ENCODE assay signal across 20 cellular contexts in the genomic region with DNA sequence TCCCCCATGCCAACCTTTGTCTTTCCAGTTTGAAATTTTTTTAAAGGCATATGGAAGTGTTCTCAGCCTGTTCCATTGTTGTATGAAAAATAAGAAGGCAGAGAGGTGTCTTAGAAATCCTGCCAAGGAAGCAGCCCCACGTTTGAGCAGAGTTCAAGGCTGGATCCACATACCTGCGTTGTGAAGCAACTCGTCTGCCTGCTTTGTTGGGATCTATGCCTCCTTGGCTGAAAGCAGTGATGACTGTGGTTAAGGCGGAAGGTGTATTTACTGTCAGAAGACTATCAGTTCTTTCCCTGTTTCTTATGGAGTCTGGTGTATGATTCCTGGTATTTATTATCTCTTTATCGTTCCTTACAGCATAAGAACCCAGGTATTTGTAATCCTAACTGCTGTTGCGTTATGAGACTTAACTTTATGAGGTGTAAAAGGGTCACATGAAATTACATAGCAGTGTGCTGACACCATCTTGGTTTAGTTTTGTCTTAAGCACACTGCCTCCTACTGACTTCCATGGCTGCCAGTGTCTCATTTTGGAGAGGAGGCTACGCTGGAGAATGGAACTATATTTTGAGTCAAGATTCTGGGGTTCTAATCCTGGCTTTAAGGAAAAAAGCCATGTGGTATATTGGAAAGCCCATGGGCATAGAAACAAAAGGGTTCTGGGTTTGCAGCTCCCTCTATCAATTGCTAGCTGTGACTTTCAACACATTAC. TPM values are rescaled to one million over a fixed set of nuclear protein-coding genes. Genes with fewer than 3 reads are reported as not detected.
"Had no signal": no experiment of that assay in that cellular context is flagged by ENCODE, and none has a peak within 500 bp of the region (broad histone marks: within the 10 kb centered on the region; RNA-seq: fewer than 3 reads in every experiment).

No MANE protein-coding gene starts in this region.

- DNase-seq: activated CD4-positive, alpha-beta memory T cell treated with anti-CD3 and anti-CD28 coated beads, Interleukin-2, amount 10 ng/mL, durations not matched to agents 7 days and 5 days; activated CD4-positive, alpha-beta T cell treated with anti-CD3 and anti-CD28 coated beads, Interleukin-2, amount 10 ng/mL, durations not matched to agents 24 days and 14 days; activated gamma-delta T cell treated with Interleukin-2 at 50 U/mL for 16 hours; anterior cingulate cortex; body of pancreas; central memory CD4-positive, alpha-beta T cell; dermis blood vessel endothelial cell; effector memory CD8-positive, alpha-beta T cell; gastrocnemius medialis; head of caudate nucleus; naive thymus-derived CD4-positive, alpha-beta T cell; psoas muscle; stimulated activated CD4-positive, alpha-beta T cell treated with anti-CD3 and anti-CD28 coated beads, Interleukin-4, amount 100 ng/mL, for 24 hours; stimulated activated naive CD4-positive, alpha-beta T cell treated with Interleukin-2 at 50 U/mL for 16 hours; uterus had no signal

- H3K9me3 Mint-ChIP-seq: activated CD4-positive, alpha-beta memory T cell treated with anti-CD3 and anti-CD28 coated beads, Interleukin-2, amount 10 ng/mL, durations not matched to agents 7 days and 5 days; activated CD4-positive, alpha-beta T cell treated with anti-CD3 and anti-CD28 coated beads, Interleukin-2, amount 10 ng/mL, durations not matched to agents 24 days and 14 days; activated naive CD4-positive, alpha-beta T cell treated with anti-CD3 and anti-CD28 coated beads, Interleukin-2, amount 50 U/mL, for 24 hours; effector memory CD8-positive, alpha-beta T cell; naive thymus-derived CD4-positive, alpha-beta T cell had no signal

- H3K4me3 ChIP-seq: body of pancreas, esophagus muscularis mucosa, gastrocnemius medialis, psoas muscle, right atrium auricular region, uterus had no signal

- H3K4me3 Mint-ChIP-seq: activated CD4-positive, alpha-beta memory T cell treated with anti-CD3 and anti-CD28 coated beads, Interleukin-2, amount 10 ng/mL, durations not matched to agents 7 days and 5 days; activated CD4-positive, alpha-beta T cell treated with anti-CD3 and anti-CD28 coated beads, Interleukin-2, amount 10 ng/mL, durations not matched to agents 24 days and 14 days; effector memory CD8-positive, alpha-beta T cell had no signal

- H3K27ac Mint-ChIP-seq: activated CD4-positive, alpha-beta memory T cell treated with anti-CD3 and anti-CD28 coated beads, Interleukin-2, amount 10 ng/mL, durations not matched to agents 7 days and 5 days; activated CD4-positive, alpha-beta T cell treated with anti-CD3 and anti-CD28 coated beads, Interleukin-2, amount 10 ng/mL, durations not matched to agents 24 days and 14 days; effector memory CD8-positive, alpha-beta T cell had no signal

- ATAC-seq: activated CD4-positive, CD25-positive, alpha-beta regulatory T cell treated with anti-CD3 and anti-CD28 coated beads, Interleukin-2, amount 50 U/mL, for 24 hours; body of pancreas; effector memory CD8-positive, alpha-beta T cell; gastrocnemius medialis; naive thymus-derived CD4-positive, alpha-beta T cell; psoas muscle had no signal

- H3K4me1 Mint-ChIP-seq: activated CD4-positive, alpha-beta memory T cell treated with anti-CD3 and anti-CD28 coated beads, Interleukin-2, amount 10 ng/mL, durations not matched to agents 7 days and 5 days; activated naive CD4-positive, alpha-beta T cell treated with anti-CD3 and anti-CD28 coated beads, Interleukin-2, amount 50 U/mL, for 24 hours had no signal

- H3K36me3 ChIP-seq: gastrocnemius medialis, uterus had no signal

- H3K4me1 ChIP-seq: uterus had no signal

- H3K27me3 Mint-ChIP-seq: activated CD4-positive, alpha-beta memory T cell treated with anti-CD3 and anti-CD28 coated beads, Interleukin-2, amount 10 ng/mL, durations not matched to agents 7 days and 5 days; activated CD4-positive, alpha-beta T cell treated with anti-CD3 and anti-CD28 coated beads, Interleukin-2, amount 10 ng/mL, durations not matched to agents 24 days and 14 days; activated naive CD4-positive, alpha-beta T cell treated with anti-CD3 and anti-CD28 coated beads, Interleukin-2, amount 50 U/mL, for 24 hours; effector memory CD8-positive, alpha-beta T cell; naive thymus-derived CD4-positive, alpha-beta T cell had no signal

- H3K27me3 ChIP-seq: body of pancreas, esophagus muscularis mucosa, gastrocnemius medialis, right atrium auricular region, uterus had no signal

- H3K27ac ChIP-seq: body of pancreas, esophagus muscularis mucosa, gastrocnemius medialis, psoas muscle, right atrium auricular region, uterus, VCaP had no signal

- H3K9me3 ChIP-seq: body of pancreas, esophagus muscularis mucosa, gastrocnemius medialis, psoas muscle, right atrium auricular region, uterus had no signal

RNA-seq across cellular contexts. Expression of a gene that starts 54.4 kb away (rescaled TPM):
- total RNA-seq: activated CD4-positive, alpha-beta memory T cell treated with anti-CD3 and anti-CD28 coated beads, Interleukin-2, amount 10 ng/mL, durations not matched to agents 7 days and 5 days; activated CD4-positive, alpha-beta T cell treated with anti-CD3 and anti-CD28 coated beads, Interleukin-2, amount 10 ng/mL, durations not matched to agents 24 days and 14 days; naive thymus-derived CD4-positive, alpha-beta T cell had no signal
